In genomic region chr12:67447180-67447579, GRCh38 we compare ENCODE assay signal across 24 cellular contexts.
"Had no signal": no experiment of that assay in that cellular context is flagged by ENCODE, and none has a peak within 500 bp of the region (broad histone marks: within the 10 kb centered on the region; RNA-seq: fewer than 3 reads in every experiment).

No MANE protein-coding gene starts in this region.

- H3K9me3 ChIP-seq: ascending aorta, colonic mucosa, esophagus squamous epithelium, heart right ventricle, tibial nerve had no signal

- H3K36me3 ChIP-seq: ascending aorta, cardiac muscle cell, colonic mucosa, esophagus squamous epithelium, heart right ventricle, tibial nerve had no signal

- DNase-seq: activated CD4-positive, alpha-beta T cell treated with anti-CD3 and anti-CD28 coated beads for 48 hours; activated CD4-positive, alpha-beta T cell treated with anti-CD3 and anti-CD28 coated beads, Interleukin-2, amount 50 U/mL, for 48 hours; activated CD8-positive, alpha-beta memory T cell treated with anti-CD3 and anti-CD28 coated beads for 24 hours; activated gamma-delta T cell; activated naive CD4-positive, alpha-beta T cell treated with anti-CD3 and anti-CD28 coated beads, Interleukin-2, amount 10 ng/mL, durations not matched to agents 7 days and 5 days; activated naive CD8-positive, alpha-beta T cell treated with anti-CD3 and anti-CD28 coated beads, Interleukin-2, amount 10 ng/mL, durations not matched to agents 7 days and 5 days; cerebellar nuclear complex; colonic mucosa; effector CD8-positive, alpha-beta T cell; esophagus squamous epithelium; foreskin melanocyte; heart right ventricle; midbrain; natural killer cell; right cardiac atrium; stimulated activated CD4-positive, alpha-beta T cell treated with anti-CD3 and anti-CD28 coated beads, Interleukin-15, amount 100 ng/mL, for 24 hours; stimulated activated CD4-positive, alpha-beta T cell treated with anti-CD3 and anti-CD28 coated beads, Interleukin-2, amount 100 ng/mL, for 24 hours; stimulated activated naive B cell treated with anti-CD40 and anti-IgM and Interleukin-4, amounts not matched to agents 10 μg/mL and 1 μg/mL and 100 μg/mL, for 72 hours; T-helper 9 cell had no signal

- H3K27ac ChIP-seq: ascending aorta, cardiac muscle cell, colonic mucosa, epithelial cell of prostate, esophagus squamous epithelium, heart right ventricle, tibial nerve, VCaP had no signal

- H3K4me1 ChIP-seq: colonic mucosa had no signal

- H3K27me3 ChIP-seq: ascending aorta, cardiac muscle cell, colonic mucosa, esophagus squamous epithelium, heart right ventricle, tibial nerve had no signal

- H3K4me3 ChIP-seq: ascending aorta, cardiac muscle cell, colonic mucosa, esophagus squamous epithelium, heart right ventricle, tibial nerve had no signal
